Comparison of ENCODE assay signal across 8 cellular contexts in genomic region chr2:201860541-201861154, GRCh38. TPM values are rescaled to one million over a fixed set of nuclear protein-coding genes. Genes with fewer than 3 reads are reported as not detected.
DNase-seq lines count a peak whose midpoint lies in the region; ATAC-seq and TF ChIP-seq lines count a peak whose summit lies in the region.

No MANE protein-coding gene starts in this region.

- peak overlapping the region in 1 of 4 donors; percentile 4 for H3K27ac ChIP-seq in esophagus muscularis mucosa (replicated peaks in 1 of 4)
- H3K27ac ChIP-seq in upper lobe of right lung = no peak overlapping the region

- H3K27me3 ChIP-seq in esophagus muscularis mucosa (no peaks in the 10 kb centered on the region), upper lobe of right lung (peaks cover 15% of the 10 kb centered on the region)

- DNase-seq in AG10803 (ENCODE audit: low read depth) (peak; percentile 86), GM13977 (ENCODE audit: low spot score) (peak; percentile 78), NCI-H524 (lab: John Stamatoyannopoulos, UW) (peak; percentile 52 to 78), esophagus muscularis mucosa (ENCODE audit: extremely low spot score) (no peak), myocyte (ENCODE audit: low read depth) (peak; percentile 80), upper lobe of right lung (no peak)
- peak; percentile 25 to 41 for DNase-seq in activated CD4-positive, alpha-beta T cell treated with anti-CD3 and anti-CD28 coated beads, Interleukin-2, amount 50 U/mL, for 48 hours

- H3K4me1 ChIP-seq in esophagus muscularis mucosa (peaks cover 5 to 34% (median 28%) of the 10 kb centered on the region in 4 donors), upper lobe of right lung (peaks cover 6% of the 10 kb centered on the region)

- H3K9me3 ChIP-seq in esophagus muscularis mucosa (no peaks in the 10 kb centered on the region), upper lobe of right lung (no peaks in the 10 kb centered on the region)

- intact Hi-C loops in esophagus muscularis mucosa (cut with DNase I) = loop anchor here (5.0 kb wide), 3 partner anchors 172 to 317 kb away; partner anchors contain the start of gene FZD7
- intact Hi-C loops in upper lobe of right lung (cut with DNase I) = no loop called here

- ATAC-seq in HG03175 (IDR thresholded peaks at IDR 0.05; ENCODE audit: unreplicated experiment) = peak; percentile 71
- ATAC-seq in upper lobe of right lung = peak; percentile 93

- TF ChIP-seq POLR2A in esophagus muscularis mucosa (IDR thresholded peaks at IDR 0.05; ENCODE audit: low read depth) = no peak

- TF ChIP-seq CTCF in AG10803 (conservative IDR thresholded peaks at IDR 0.05; ENCODE audit: low read length) = peak; percentile 93
- TF ChIP-seq CTCF in GM13977 (IDR thresholded peaks at IDR 0.05; ENCODE audit: extremely low read depth, insufficient read depth, missing control alignments) = peak; percentile 78
- peak; percentile 83 to 88 (median 83) for TF ChIP-seq CTCF in esophagus muscularis mucosa (IDR thresholded peaks at IDR 0.05)
- peak; percentile 84 for TF ChIP-seq CTCF in upper lobe of right lung (IDR thresholded peaks at IDR 0.05)

- no peak overlapping the region for H3K4me3 ChIP-seq in AG10803 (ENCODE audit: low read length)
- no peak overlapping the region for H3K4me3 ChIP-seq in esophagus muscularis mucosa
- no peak overlapping the region for H3K4me3 ChIP-seq in upper lobe of right lung

- H3K36me3 ChIP-seq in esophagus muscularis mucosa (no peaks in the 10 kb centered on the region), upper lobe of right lung (no peaks in the 10 kb centered on the region)

- 12% methylated on average over 8 of the region's 8 CpGs for WGBS in esophagus muscularis mucosa

- TF ChIP-seq EP300 in esophagus muscularis mucosa (IDR thresholded peaks at IDR 0.05) = no peak

- in situ Hi-C loops in GM13977 (cut with MboI; ENCODE audit: low pct_unique_long_range_greater_than_20kb, low sequenced_read_pairs, unreplicated experiment) = loop anchor here (25.0 kb wide), 1 partner anchor 327 kb away; no protein-coding TSS in a partner anchor

RNA-seq across cellular contexts. Expression of gene CDK15, which starts 54.3 kb away (rescaled TPM):
- 1 to 10 TPM in 2 of 4 donors, under 1 TPM in 2; 0.83 to 3.9 (median 1.4) TPM for total RNA-seq in esophagus muscularis mucosa
- total RNA-seq in myocyte = 5.9 and 6.7 TPM in 2 replicates
- polyA plus RNA-seq in myocyte (2012) = 3.0 TPM
- 6.0 TPM for total RNA-seq in upper lobe of right lung

Comparison
In these comparisons a context has a peak if more than half of its experiments do, and no peak if none do; other contexts are left out.
1. DNase-seq: peak in AG10803 (single experiment), GM13977 (single experiment), NCI-H524 (2 of 2), activated CD4-positive, alpha-beta T cell treated with anti-CD3 and anti-CD28 coated beads, Interleukin-2, amount 50 U/mL, for 48 hours (2 of 2) and myocyte (single experiment); none in esophagus muscularis mucosa (single experiment) and upper lobe of right lung (single experiment).
2. Peak in every context shown above with its lines, with median percentiles within 50 percentile points of each other: CTCF ChIP-seq.